Comparison of ENCODE assay signal across 12 cellular contexts in genomic region chr1:12475158-12475934, GRCh38.
A peak's percentile ranks its signal among the peaks of the same experiment; 100 is the strongest.
DNase-seq lines count a peak whose midpoint lies in the region; ATAC-seq and TF ChIP-seq lines count a peak whose summit lies in the region.
"Had no signal": no experiment of that assay in that cellular context is flagged by ENCODE, and none has a peak within 500 bp of the region (broad histone marks: within the 10 kb centered on the region; RNA-seq: fewer than 3 reads in every experiment).

No MANE protein-coding gene starts in this region.

- BruUV-seq in Calu3 (replicated peaks; lab: Mats Ljungman, UMichigan): no TSS peak

- TF ChIP-seq CTCF in Calu3 (IDR thresholded peaks at IDR 0.05; ENCODE audit: unreplicated experiment) (no peak), gastroesophageal sphincter (IDR thresholded peaks at IDR 0.05) (peak in 1 of 4 experiments; percentile 20)

- TF ChIP-seq POLR2A in gastroesophageal sphincter (IDR thresholded peaks at IDR 0.05) (no peak), GM18505 (IDR thresholded peaks at IDR 0.05; ENCODE audit: borderline replicate concordance, extremely low read depth, insufficient read depth, insufficient read length) (no peak)

- CTCF ChIA-PET in Calu3 (lab: Charles Lee): interaction anchor here (0.6 to 1.5 kb wide), 5 partner anchors 38 to 273 kb away, joined by 3 read pairs; no protein-coding TSS in a partner anchor

- H3K27ac ChIP-seq in gastroesophageal sphincter (peak overlapping the region; percentile 64 to 92 (median 86)), rectal smooth muscle tissue (ENCODE audit: low read depth, low read length) (peak overlapping the region; percentile 91)

- H3K27me3 ChIP-seq in gastroesophageal sphincter (no peaks in the 10 kb centered on the region), rectal smooth muscle tissue (ENCODE audit: control insufficient read depth, insufficient read depth, low read length) (no peaks in the 10 kb centered on the region)
- H3K27me3 ChIP-seq: testis had no signal

- no peak overlapping the region for H3K4me3 ChIP-seq in gastroesophageal sphincter
- H3K4me3 ChIP-seq in rectal smooth muscle tissue (ENCODE audit: low read length): peak overlapping the region; percentile 40
- H3K4me3 ChIP-seq: testis had no signal

- H3K4me1 Mint-ChIP-seq in Calu3 (ENCODE audit: low read depth, unreplicated experiment): peaks cover 32% of the 10 kb centered on the region

- peak overlapping the region; percentile 99 for H3K27ac Mint-ChIP-seq in Calu3 (ENCODE audit: unreplicated experiment)

- H3K9me3 ChIP-seq in gastroesophageal sphincter: no peaks in the 10 kb centered on the region
- H3K9me3 ChIP-seq: testis had no signal

- peak overlapping the region; percentile 6 for H3K9ac ChIP-seq in rectal smooth muscle tissue (ENCODE audit: low read length)

- H3K36me3 ChIP-seq in gastroesophageal sphincter (no peaks in the 10 kb centered on the region), rectal smooth muscle tissue (ENCODE audit: control insufficient read depth, insufficient read depth, low read length) (no peaks in the 10 kb centered on the region)

- peaks cover 19% of the 10 kb centered on the region for H3K36me3 Mint-ChIP-seq in Calu3 (ENCODE audit: insufficient read depth, unreplicated experiment)

- ATAC-seq in gastroesophageal sphincter: no peak
- no peak for ATAC-seq in GM18505 (IDR thresholded peaks at IDR 0.05; ENCODE audit: unreplicated experiment)

- DNase-seq in Calu3 (peak; percentile 36), NCI-H510A (lab: John Stamatoyannopoulos, UW) (peak; percentile 58), middle frontal gyrus (ENCODE audit: extremely low spot score, low spot score) (no peak), amniotic stem cell (lab: John Stamatoyannopoulos, UW) (no peak)
- DNase-seq in stimulated activated CD4-positive, alpha-beta T cell treated with anti-CD3 and anti-CD28 coated beads, Interleukin-1b, Interleukin-23, amount 100 ng/mL, for 48 hours: no peak
- DNase-seq: activated effector memory CD4-positive, alpha-beta T cell treated with anti-CD3 and anti-CD28 coated beads, Interleukin-2, amount 50 U/mL, for 16 hours; Karpas-422; SHP77; testis had no signal

- H3K27me3 Mint-ChIP-seq in Calu3 (ENCODE audit: unreplicated experiment): no peaks in the 10 kb centered on the region

- no peaks in the 10 kb centered on the region for H3K9me3 Mint-ChIP-seq in Calu3 (ENCODE audit: low read depth, unreplicated experiment)

- WGBS in gastroesophageal sphincter (ENCODE audit: low coverage in 1 of 2), 2 donors: 20 to 29% methylated on average over 4 of the region's 4 CpGs

- no peak for TF ChIP-seq EP300 in gastroesophageal sphincter (IDR thresholded peaks at IDR 0.05)

- peaks cover 38 to 97% (median 54%) of the 10 kb centered on the region in 3 donors for H3K4me1 ChIP-seq in gastroesophageal sphincter
- H3K4me1 ChIP-seq in rectal smooth muscle tissue (ENCODE audit: control insufficient read depth, insufficient read depth, low read length): peaks cover 50% of the 10 kb centered on the region

- no peak overlapping the region for H3K4me3 Mint-ChIP-seq in Calu3 (ENCODE audit: low read depth, unreplicated experiment)

- intact Hi-C loops in Calu3 (cut with micrococcal nuclease; ENCODE audit: unreplicated experiment): loop anchor here (5.0 kb wide), 1 partner anchor 122 kb away; no protein-coding TSS in a partner anchor

Comparison
In these comparisons a context has a peak if more than half of its experiments do, and no peak if none do; other contexts are left out.
1. DNase-seq: peak in Calu3 (single experiment) and NCI-H510A (single experiment); none in stimulated activated CD4-positive, alpha-beta T cell treated with anti-CD3 and anti-CD28 coated beads, Interleukin-1b, Interleukin-23, amount 100 ng/mL, for 48 hours (single experiment), middle frontal gyrus (single experiment) and amniotic stem cell (single experiment).